In the genomic region with DNA sequence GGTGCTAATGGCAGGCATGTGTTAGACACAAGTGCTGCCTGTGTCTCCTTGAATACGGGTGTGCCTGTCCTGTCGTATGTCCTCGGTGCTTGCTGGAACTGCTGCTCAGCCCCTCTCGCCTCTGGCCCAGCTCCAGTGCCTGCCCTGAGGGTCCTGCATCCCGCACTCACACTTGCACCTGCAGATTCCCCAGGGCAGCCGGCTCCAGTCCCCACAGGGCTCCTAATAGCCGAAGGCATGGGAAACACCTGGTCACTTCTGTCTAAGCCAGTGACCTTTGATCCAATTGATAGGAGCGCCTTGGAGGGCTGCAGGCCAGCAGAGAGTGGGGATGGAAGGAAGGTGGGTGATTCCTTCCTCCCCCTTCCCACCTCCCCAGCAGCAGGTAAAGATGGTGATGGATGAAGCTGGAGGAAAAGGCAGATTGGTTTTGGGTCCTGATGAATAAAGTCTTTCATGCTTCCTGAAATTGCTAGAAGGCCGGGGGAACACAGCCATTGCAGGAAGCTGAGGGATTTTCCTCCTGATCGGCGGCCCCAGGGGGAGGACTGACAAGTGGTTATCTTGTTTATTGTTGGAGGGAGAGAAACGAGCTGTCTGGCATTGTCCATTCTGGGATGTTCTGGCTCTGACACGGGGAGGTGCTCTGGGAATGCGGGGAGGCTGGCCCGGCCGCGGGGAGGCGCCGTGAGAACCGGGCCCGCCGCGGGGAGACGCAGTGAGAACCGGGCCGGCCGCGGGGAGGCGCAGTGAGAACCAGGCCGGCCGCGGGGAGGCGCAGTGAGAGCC, we compare ENCODE assay signal across 19 cellular contexts.
"Had no signal": no experiment of that assay in that cellular context is flagged by ENCODE, and none has a peak within 500 bp of the region (broad histone marks: within the 10 kb centered on the region; RNA-seq: fewer than 3 reads in every experiment).

No MANE protein-coding gene starts in this region.

- ATAC-seq: activated T-cell treated with anti-CD3 and anti-CD28 coated beads, Interleukin-2, amount 50 U/mL, for 72 hours; esophagus mucosa; gastroesophageal sphincter; left cardiac atrium; pancreas; sciatic nerve had no signal

- H3K36me3 Mint-ChIP-seq: activated naive CD4-positive, alpha-beta T cell treated with anti-CD3 and anti-CD28 coated beads, Interleukin-2, amount 50 U/mL, for 24 hours had no signal

- H3K27me3 ChIP-seq: adrenal gland had no signal

- H3K27ac Mint-ChIP-seq: activated naive CD4-positive, alpha-beta T cell treated with anti-CD3 and anti-CD28 coated beads, Interleukin-2, amount 50 U/mL, for 24 hours; activated T-cell treated with anti-CD3 and anti-CD28 coated beads, Interleukin-2, amount 50 U/mL, for 72 hours had no signal

- H3K4me1 Mint-ChIP-seq: activated naive CD4-positive, alpha-beta T cell treated with anti-CD3 and anti-CD28 coated beads, Interleukin-2, amount 50 U/mL, for 24 hours had no signal

- H3K27ac ChIP-seq: adrenal gland, gastroesophageal sphincter, pancreas, VCaP had no signal

- H3K4me3 Mint-ChIP-seq: activated naive CD4-positive, alpha-beta T cell treated with anti-CD3 and anti-CD28 coated beads, Interleukin-2, amount 50 U/mL, for 24 hours; activated T-cell treated with anti-CD3 and anti-CD28 coated beads, Interleukin-2, amount 50 U/mL, for 72 hours; neural crest cell had no signal

- H3K27me3 Mint-ChIP-seq: activated naive CD4-positive, alpha-beta T cell treated with anti-CD3 and anti-CD28 coated beads, Interleukin-2, amount 50 U/mL, for 24 hours had no signal

- H3K9me3 ChIP-seq: adrenal gland, gastroesophageal sphincter, pancreas had no signal

- H3K36me3 ChIP-seq: adrenal gland, gastroesophageal sphincter, pancreas had no signal

- H3K9me3 Mint-ChIP-seq: activated naive CD4-positive, alpha-beta T cell treated with anti-CD3 and anti-CD28 coated beads, Interleukin-2, amount 50 U/mL, for 24 hours; activated T-cell treated with anti-CD3 and anti-CD28 coated beads, Interleukin-2, amount 50 U/mL, for 72 hours; neural crest cell had no signal

- H3K4me3 ChIP-seq: adrenal gland, gastroesophageal sphincter, pancreas had no signal

- DNase-seq: activated CD4-positive, alpha-beta T cell treated with anti-CD3 and anti-CD28 coated beads for 1 hour; activated CD8-positive, alpha-beta memory T cell treated with anti-CD3 and anti-CD28 coated beads for 24 hours; activated effector memory CD4-positive, alpha-beta T cell treated with anti-CD3 and anti-CD28 coated beads, Interleukin-2, amount 50 U/mL, for 16 hours; activated T-cell treated with anti-CD3 and anti-CD28 coated beads, Interleukin-2, amount 50 U/mL, for 72 hours; adrenal gland; cerebellar nuclear complex; effector CD4-positive, alpha-beta T cell; left cardiac atrium; midbrain; stimulated activated naive CD4-positive, alpha-beta T cell; SW 1271; T-helper 2 cell had no signal

- H3K4me1 ChIP-seq: adrenal gland, gastroesophageal sphincter, pancreas had no signal
